10 cellular contexts compared by ENCODE assay signal in genomic region chr2:142140434-142140845, GRCh38. TPM values are rescaled to one million over a fixed set of nuclear protein-coding genes. Genes with fewer than 3 reads are reported as not detected.
A peak's percentile ranks its signal among the peaks of the same experiment; 100 is the strongest.
DNase-seq lines count a peak whose midpoint lies in the region; ATAC-seq and TF ChIP-seq lines count a peak whose summit lies in the region.
"Had no signal": no experiment of that assay in that cellular context is flagged by ENCODE, and none has a peak within 500 bp of the region (broad histone marks: within the 10 kb centered on the region; RNA-seq: fewer than 3 reads in every experiment).

No MANE protein-coding gene starts in this region.

- CTCF ChIA-PET in activated CD4-positive, alpha-beta T cell treated with anti-CD3 and anti-CD28 coated beads, Interleukin-2, amount 10 ng/mL, durations not matched to agents 7 days and 5 days (lab: Charles Lee), result no interaction called here

- H3K27me3 ChIP-seq in BE2C, result no peaks in the 10 kb centered on the region

- H3K27me3 Mint-ChIP-seq in osteocyte (ENCODE audit: unreplicated experiment), result no peaks in the 10 kb centered on the region
- peaks cover 0 to 2% (median 1%) of the 10 kb centered on the region in 3 donors for H3K27me3 Mint-ChIP-seq in immature natural killer cell (ENCODE audit: low read depth in 3 of 3)
- H3K27me3 Mint-ChIP-seq in activated CD4-positive, alpha-beta T cell treated with anti-CD3 and anti-CD28 coated beads, Interleukin-2, amount 10 ng/mL, durations not matched to agents 7 days and 5 days, result no peaks in the 10 kb centered on the region
- H3K27me3 Mint-ChIP-seq: stimulated activated naive CD8-positive, alpha-beta T cell treated with anti-CD3 and anti-CD28 coated beads, Interleukin-15, Interleukin-2, amounts not matched to agents 100 ng/mL and 50 ng/mL, for 24 hours had no signal

- no peaks in the 10 kb centered on the region for H3K4me1 ChIP-seq in BE2C
- H3K4me1 ChIP-seq: HAP-1 had no signal

- H3K9me3 Mint-ChIP-seq in osteocyte (ENCODE audit: unreplicated experiment) (no peaks in the 10 kb centered on the region), immature natural killer cell (peaks cover 0 to 9% (median 3%) of the 10 kb centered on the region in 6 donors)
- H3K9me3 Mint-ChIP-seq in activated CD4-positive, alpha-beta T cell treated with anti-CD3 and anti-CD28 coated beads, Interleukin-2, amount 10 ng/mL, durations not matched to agents 7 days and 5 days, result no peaks in the 10 kb centered on the region
- H3K9me3 Mint-ChIP-seq: stimulated activated naive CD8-positive, alpha-beta T cell treated with anti-CD3 and anti-CD28 coated beads, Interleukin-15, Interleukin-2, amounts not matched to agents 100 ng/mL and 50 ng/mL, for 24 hours had no signal

- H3K4me3 Mint-ChIP-seq in osteocyte (ENCODE audit: unreplicated experiment) (no peak overlapping the region), immature natural killer cell (no peak overlapping the region)
- no peak overlapping the region for H3K4me3 Mint-ChIP-seq in activated CD4-positive, alpha-beta T cell treated with anti-CD3 and anti-CD28 coated beads, Interleukin-2, amount 10 ng/mL, durations not matched to agents 7 days and 5 days
- H3K4me3 Mint-ChIP-seq: stimulated activated naive CD8-positive, alpha-beta T cell treated with anti-CD3 and anti-CD28 coated beads, Interleukin-15, Interleukin-2, amounts not matched to agents 100 ng/mL and 50 ng/mL, for 24 hours had no signal

- peak; percentile 49 for ATAC-seq in GM21515 (IDR thresholded peaks at IDR 0.05; ENCODE audit: unreplicated experiment)

- TF ChIP-seq CTCF in BE2C (IDR thresholded peaks at IDR 0.05; ENCODE audit: low read depth, low read length) (peak; percentile 38), osteocyte (IDR thresholded peaks at IDR 0.05) (peak; percentile 71)

- H3K4me1 Mint-ChIP-seq in osteocyte (ENCODE audit: unreplicated experiment) (peaks cover 6% of the 10 kb centered on the region), immature natural killer cell (no peaks in the 10 kb centered on the region)
- no peaks in the 10 kb centered on the region for H3K4me1 Mint-ChIP-seq in activated CD4-positive, alpha-beta T cell treated with anti-CD3 and anti-CD28 coated beads, Interleukin-2, amount 10 ng/mL, durations not matched to agents 7 days and 5 days

- no peaks in the 10 kb centered on the region for H3K36me3 ChIP-seq in BE2C
- H3K36me3 ChIP-seq: HAP-1 had no signal

- DNase-seq in BE2C (no peak), NCI-H345 treated with DMSO at 0.1 percent for 48 hours (lab: John Stamatoyannopoulos, UW; ENCODE audit: unreplicated experiment) (peak; percentile 38), cerebellum (ENCODE audit: low spot score) (peak; percentile 18), osteocyte (ENCODE audit: extremely low spot score, unreplicated experiment) (no peak), immature natural killer cell (no peak), NCI-H187 treated with DMSO at 0.1 percent for 48 hours (lab: John Stamatoyannopoulos, UW) (no peak)
- DNase-seq in activated CD4-positive, alpha-beta T cell treated with anti-CD3 and anti-CD28 coated beads, Interleukin-2, amount 10 ng/mL, durations not matched to agents 7 days and 5 days, result no peak

- POLR2A ChIA-PET in activated CD4-positive, alpha-beta T cell treated with anti-CD3 and anti-CD28 coated beads, Interleukin-2, amount 10 ng/mL, durations not matched to agents 7 days and 5 days (lab: Charles Lee), result no interaction called here

- H3K27ac Mint-ChIP-seq in osteocyte (ENCODE audit: unreplicated experiment) (no peak overlapping the region), immature natural killer cell (no peak overlapping the region)
- no peak overlapping the region for H3K27ac Mint-ChIP-seq in activated CD4-positive, alpha-beta T cell treated with anti-CD3 and anti-CD28 coated beads, Interleukin-2, amount 10 ng/mL, durations not matched to agents 7 days and 5 days
- H3K27ac Mint-ChIP-seq: stimulated activated naive CD8-positive, alpha-beta T cell treated with anti-CD3 and anti-CD28 coated beads, Interleukin-15, Interleukin-2, amounts not matched to agents 100 ng/mL and 50 ng/mL, for 24 hours had no signal

- H3K36me3 Mint-ChIP-seq in osteocyte (ENCODE audit: unreplicated experiment) (peaks cover 1% of the 10 kb centered on the region), immature natural killer cell (no peaks in the 10 kb centered on the region)
- H3K36me3 Mint-ChIP-seq in activated CD4-positive, alpha-beta T cell treated with anti-CD3 and anti-CD28 coated beads, Interleukin-2, amount 10 ng/mL, durations not matched to agents 7 days and 5 days (ENCODE audit: low read depth), result no peaks in the 10 kb centered on the region

- H3K4me3 ChIP-seq in BE2C (ENCODE audit: low read depth, low read length), result no peak overlapping the region
- H3K4me3 ChIP-seq: HAP-1 had no signal

- no peaks in the 10 kb centered on the region for H3K9me3 ChIP-seq in BE2C
- H3K9me3 ChIP-seq: HAP-1 had no signal

RNA-seq across cellular contexts. Expression of gene LRP1B, which starts 9.6 kb away (rescaled TPM):
- polyA plus RNA-seq in BE2C (2012; ENCODE audit: insufficient read depth, insufficient read length, low read depth), result 0.36 TPM
- total RNA-seq in cerebellum, result 55.0 TPM
- 3.6 and 4.5 TPM in 2 replicates for total RNA-seq in osteocyte
- polyA plus RNA-seq in immature natural killer cell, result not detected
- total RNA-seq in activated CD4-positive, alpha-beta T cell treated with anti-CD3 and anti-CD28 coated beads, Interleukin-2, amount 10 ng/mL, durations not matched to agents 7 days and 5 days, result not detected

Comparison
In these comparisons a context has a peak if more than half of its experiments do, and no peak if none do; other contexts are left out.
1. DNase-seq: peak in NCI-H345 treated with DMSO at 0.1 percent for 48 hours (single experiment) and cerebellum (single experiment); none in BE2C (single experiment), osteocyte (single experiment), immature natural killer cell (0 of 3), activated CD4-positive, alpha-beta T cell treated with anti-CD3 and anti-CD28 coated beads, Interleukin-2, amount 10 ng/mL, durations not matched to agents 7 days and 5 days (single experiment) and NCI-H187 treated with DMSO at 0.1 percent for 48 hours (single experiment).
2. RNA of gene LRP1B, which starts 9.6 kb away (total RNA-seq): 55.0 TPM in cerebellum (single experiment); 3.6 to 4.5 TPM in osteocyte and not detected in activated CD4-positive, alpha-beta T cell treated with anti-CD3 and anti-CD28 coated beads, Interleukin-2, amount 10 ng/mL, durations not matched to agents 7 days and 5 days; every median in the first group is over 10 times any median in the second.